In genomic region chr7:68321076-68321639, GRCh38 we compare ENCODE assay signal across 10 cellular contexts.
DNase-seq lines count a peak whose midpoint lies in the region; ATAC-seq, FAIRE-seq and TF ChIP-seq lines count a peak whose summit lies in the region.
"Had no signal": no experiment of that assay in that cellular context is flagged by ENCODE, and none has a peak within 500 bp of the region (broad histone marks: within the 10 kb centered on the region; RNA-seq: fewer than 3 reads in every experiment).

No MANE protein-coding gene starts in this region.

- no peak overlapping the region for H3K27ac ChIP-seq in astrocyte (ENCODE audit: low read depth, low read length)
- H3K27ac ChIP-seq in mesodermal cell (ENCODE audit: low read depth, low read length, severe bottlenecking): peak overlapping the region; percentile 4

- intact Hi-C loops in Calu3 (cut with micrococcal nuclease; ENCODE audit: unreplicated experiment): no loop called here

- CTCF ChIA-PET in Calu3 (lab: Charles Lee): no interaction called here

- H3K9me3 ChIP-seq in astrocyte (ENCODE audit: insufficient read depth, low read depth, low read length): no peaks in the 10 kb centered on the region
- H3K9me3 ChIP-seq in mesodermal cell (ENCODE audit: control insufficient read depth, low read length): no peaks in the 10 kb centered on the region

- no peaks in the 10 kb centered on the region for H3K36me3 ChIP-seq in astrocyte (ENCODE audit: insufficient read depth, low read length)
- no peaks in the 10 kb centered on the region for H3K36me3 ChIP-seq in mesodermal cell (ENCODE audit: control insufficient read depth, insufficient read depth, low read length)

- ATAC-seq in HG03432 (IDR thresholded peaks at IDR 0.05; ENCODE audit: unreplicated experiment): no peak

- DNase-seq in AG08395 (ENCODE audit: low spot score): peak; percentile 5
- peak; percentile 80 to 89 for DNase-seq in NCI-H2081 (lab: John Stamatoyannopoulos, UW)
- peak; percentile 29 for DNase-seq in astrocyte (ENCODE audit: low read depth)
- no peak for DNase-seq in Calu3
- DNase-seq in iPS-NIHi7 (ENCODE audit: extremely low spot score): no peak
- DNase-seq in T-helper 2 cell: no peak

- H4K20me1 ChIP-seq in astrocyte (ENCODE audit: insufficient read depth, low read length): no peaks in the 10 kb centered on the region

- H3K36me3 Mint-ChIP-seq in astrocyte (ENCODE audit: low read depth, unreplicated experiment) (no peaks in the 10 kb centered on the region), Calu3 (ENCODE audit: insufficient read depth, unreplicated experiment) (no peaks in the 10 kb centered on the region)

- H3K4me3 ChIP-seq in astrocyte (ENCODE audit: insufficient read depth, low read depth, low read length) (no peak overlapping the region), mesodermal cell (ENCODE audit: extremely low read depth, insufficient read depth, low read length, poor library complexity, severe bottlenecking) (no peak overlapping the region)

- H3K4me1 Mint-ChIP-seq in astrocyte (ENCODE audit: low read depth, unreplicated experiment): no peaks in the 10 kb centered on the region
- H3K4me1 Mint-ChIP-seq in Calu3 (ENCODE audit: low read depth, unreplicated experiment): no peaks in the 10 kb centered on the region
- H3K4me1 Mint-ChIP-seq: B cell had no signal

- BruUV-seq in Calu3 (replicated peaks; lab: Mats Ljungman, UMichigan): no TSS peak

- no peak overlapping the region for H2AFZ ChIP-seq in astrocyte (ENCODE audit: low read depth, low read length)

- H3K27me3 ChIP-seq in astrocyte (ENCODE audit: insufficient read depth, low read length): no peaks in the 10 kb centered on the region

- peak overlapping the region; percentile 57 for H3K4me2 ChIP-seq in astrocyte (ENCODE audit: low read length)

- no peak overlapping the region for H3K27ac Mint-ChIP-seq in astrocyte (ENCODE audit: unreplicated experiment)
- no peak overlapping the region for H3K27ac Mint-ChIP-seq in Calu3 (ENCODE audit: unreplicated experiment)
- H3K27ac Mint-ChIP-seq: B cell; T-helper 1 cell treated with Interleukin-12 subunit alpha and Interleukin-12 subunit beta and Interleukin-4 antibody, amounts not matched to agents 30 μg/mL and 1 μg/mL, for 36 hours had no signal

- WGBS in mesodermal cell (ENCODE audit: insufficient coverage in 2 of 2), 2 experiments: 84 to 89% methylated on average over 3 to 4 of the region's 4 CpGs

- H3K79me2 ChIP-seq in astrocyte (ENCODE audit: insufficient read depth, low read length): no peaks in the 10 kb centered on the region

- H3K4me1 ChIP-seq in astrocyte (ENCODE audit: insufficient read depth, low read length) (peaks cover 10% of the 10 kb centered on the region), mesodermal cell (ENCODE audit: control insufficient read depth, insufficient read depth, low read length, poor library complexity, severe bottlenecking) (peaks cover 4% of the 10 kb centered on the region)

- H3K4me3 Mint-ChIP-seq in astrocyte (ENCODE audit: unreplicated experiment): no peak overlapping the region
- H3K4me3 Mint-ChIP-seq in Calu3 (ENCODE audit: low read depth, unreplicated experiment): no peak overlapping the region
- H3K4me3 Mint-ChIP-seq: B cell; T-helper 1 cell treated with Interleukin-12 subunit alpha and Interleukin-12 subunit beta and Interleukin-4 antibody, amounts not matched to agents 30 μg/mL and 1 μg/mL, for 36 hours had no signal

- H3K27me3 Mint-ChIP-seq in astrocyte (ENCODE audit: low read depth, unreplicated experiment): no peaks in the 10 kb centered on the region
- no peaks in the 10 kb centered on the region for H3K27me3 Mint-ChIP-seq in Calu3 (ENCODE audit: unreplicated experiment)
- H3K27me3 Mint-ChIP-seq: B cell had no signal

- FAIRE-seq in astrocyte (lab: Jason Lieb, UNC): no peak

- H3K9me3 Mint-ChIP-seq in astrocyte (ENCODE audit: unreplicated experiment): peaks cover 6% of the 10 kb centered on the region
- peaks cover 3% of the 10 kb centered on the region for H3K9me3 Mint-ChIP-seq in Calu3 (ENCODE audit: low read depth, unreplicated experiment)

- H3K9ac ChIP-seq in astrocyte (ENCODE audit: low read length): no peak overlapping the region

- no peak for TF ChIP-seq CTCF in astrocyte (IDR thresholded peaks at IDR 0.05; ENCODE audit: insufficient read depth, low read depth, low read length)
- TF ChIP-seq CTCF in Calu3 (IDR thresholded peaks at IDR 0.05; ENCODE audit: unreplicated experiment): no peak

Comparison
In these comparisons a context has a peak if more than half of its experiments do, and no peak if none do; other contexts are left out.
1. DNase-seq: peak in AG08395 (single experiment), NCI-H2081 (2 of 2) and astrocyte (single experiment); none in Calu3 (single experiment), iPS-NIHi7 (single experiment) and T-helper 2 cell (0 of 5).